18 cellular contexts compared by ENCODE assay signal in genomic region chr17:6178959-6179358, GRCh38.
DNase-seq lines count a peak whose midpoint lies in the region; ATAC-seq and TF ChIP-seq lines count a peak whose summit lies in the region.
"Had no signal": no experiment of that assay in that cellular context is flagged by ENCODE, and none has a peak within 500 bp of the region (broad histone marks: within the 10 kb centered on the region; RNA-seq: fewer than 3 reads in every experiment).

No MANE protein-coding gene starts in this region.

- no peaks in the 10 kb centered on the region for H3K9me3 ChIP-seq in parathyroid adenoma (ENCODE audit: control insufficient read depth, low read length)
- H3K9me3 ChIP-seq: BLaER1 had no signal

- H3K4me3 ChIP-seq in parathyroid adenoma (ENCODE audit: low read depth, low read length), result no peak overlapping the region
- H3K4me3 ChIP-seq: BLaER1 had no signal

- H3K4me1 Mint-ChIP-seq in IgD-negative memory B cell, result no peaks in the 10 kb centered on the region

- H3K9ac ChIP-seq in parathyroid adenoma, result no peak overlapping the region
- H3K9ac ChIP-seq: BLaER1 had no signal

- DNase-seq in ecto neural progenitor cell (ENCODE audit: low spot score), result peak; percentile 42
- DNase-seq in left lobe of liver (ENCODE audit: low spot score), result no peak
- no peak for DNase-seq in EL
- DNase-seq in HuH-7.5 (ENCODE audit: low spot score), result no peak
- DNase-seq: CD8-positive, alpha-beta T cell; DMS79; H7; HFFc6; NCI-H1417; NCI-H187 treated with DMSO at 0.1 percent for 48 hours; NCI-H2227 treated with DMSO at 0.1 percent for 48 hours; NCI-H524 treated with DMSO at 0.1 percent for 48 hours; RPMI8226 had no signal

- H3K36me3 Mint-ChIP-seq in IgD-negative memory B cell, result no peaks in the 10 kb centered on the region
- H3K36me3 Mint-ChIP-seq: CD8-positive, alpha-beta T cell had no signal

- H3K27me3 ChIP-seq in parathyroid adenoma (ENCODE audit: control insufficient read depth, insufficient read depth, low read length), result no peaks in the 10 kb centered on the region
- H3K27me3 ChIP-seq: BLaER1 had no signal

- H2AFZ ChIP-seq in parathyroid adenoma, result peak overlapping the region; percentile 28

- H3K4me1 ChIP-seq in parathyroid adenoma, result no peaks in the 10 kb centered on the region
- H3K4me1 ChIP-seq: BLaER1 had no signal

- H3K79me2 ChIP-seq in parathyroid adenoma, result no peaks in the 10 kb centered on the region

- ATAC-seq in left lobe of liver, result peak; percentile 68
- ATAC-seq in GM21423 (IDR thresholded peaks at IDR 0.05; ENCODE audit: unreplicated experiment), result no peak
- ATAC-seq: CD8-positive, alpha-beta T cell; PC-3 had no signal

- H3K27ac Mint-ChIP-seq in IgD-negative memory B cell, result peak overlapping the region in 2 of 3 donors; percentile 74 to 83
- H3K27ac Mint-ChIP-seq: CD8-positive, alpha-beta T cell; HFFc6 had no signal

- H3K36me3 ChIP-seq in parathyroid adenoma (ENCODE audit: control insufficient read depth, insufficient read depth, low read length), result no peaks in the 10 kb centered on the region
- H3K36me3 ChIP-seq: BLaER1 had no signal

- H3K9me3 Mint-ChIP-seq in IgD-negative memory B cell, result peaks cover 0 to 6% (median 2%) of the 10 kb centered on the region in 3 donors
- H3K9me3 Mint-ChIP-seq: CD8-positive, alpha-beta T cell; HFFc6 had no signal

- H3K4me2 ChIP-seq in parathyroid adenoma (ENCODE audit: low read length), result no peak overlapping the region
- H3K4me2 ChIP-seq: BLaER1 had no signal

- no peak for TF ChIP-seq CTCF in parathyroid adenoma (IDR thresholded peaks at IDR 0.05)

- H3K27ac ChIP-seq in parathyroid adenoma, result no peak overlapping the region
- H3K27ac ChIP-seq: BLaER1 had no signal

- H3K27me3 Mint-ChIP-seq in IgD-negative memory B cell, result peaks cover 5% of the 10 kb centered on the region

- H3K4me3 Mint-ChIP-seq in IgD-negative memory B cell, result no peak overlapping the region
- H3K4me3 Mint-ChIP-seq: CD8-positive, alpha-beta T cell; HFFc6 had no signal
